37 cellular contexts compared by ENCODE assay signal in genomic region chr7:17481118-17481517, GRCh38.
A peak's percentile ranks its signal among the peaks of the same experiment; 100 is the strongest.
DNase-seq lines count a peak whose midpoint lies in the region; ATAC-seq, FAIRE-seq and TF ChIP-seq lines count a peak whose summit lies in the region.
"Had no signal": no experiment of that assay in that cellular context is flagged by ENCODE, and none has a peak within 500 bp of the region (broad histone marks: within the 10 kb centered on the region; RNA-seq: fewer than 3 reads in every experiment).

No MANE protein-coding gene starts in this region.

- TF ChIP-seq POLR2A in HepG2 (IDR thresholded peaks at IDR 0.05; ENCODE audit: insufficient read depth in 1 of 2, low read depth in 2 of 2, low read length in 2 of 2) (no peak), right lobe of liver (IDR thresholded peaks at IDR 0.05) (no peak), H54 (IDR thresholded peaks at IDR 0.05; ENCODE audit: low read depth, low read length) (no peak), tibial nerve (IDR thresholded peaks at IDR 0.05) (no peak)

- no peak overlapping the region for H2AFZ ChIP-seq in HepG2 (ENCODE audit: low read length)

- H3K36me3 ChIP-seq in HepG2 (replicated peaks in 1 of 2; ENCODE audit: control insufficient read depth in 1 of 2, insufficient read depth in 2 of 2, low read length in 2 of 2) = no peaks in the 10 kb centered on the region
- no peaks in the 10 kb centered on the region for H3K36me3 ChIP-seq in right lobe of liver
- H3K36me3 ChIP-seq in tibial nerve = no peaks in the 10 kb centered on the region
- H3K36me3 ChIP-seq: BE2C; BLaER1; BLaER1 treated with 17β-estradiol and CSF1 and Interleukin-3, amounts not matched to agents 10 nM and 100 nM had no signal

- peaks cover 13% of the 10 kb centered on the region; the same call in 1 of the 2 replicates for H3K4me1 ChIP-seq in HepG2 (ENCODE audit: insufficient read depth, low read length)
- H3K4me1 ChIP-seq in right lobe of liver = peaks cover 0 to under 1% (median 0%) of the 10 kb centered on the region in 4 donors
- peaks cover 0 to 25% (median 11%) of the 10 kb centered on the region in 4 donors for H3K4me1 ChIP-seq in tibial nerve
- H3K4me1 ChIP-seq: A549; BE2C; BLaER1; BLaER1 treated with 17β-estradiol and CSF1 and Interleukin-3, amounts not matched to agents 10 nM and 100 nM; Caco-2 had no signal

- H3K9me3 ChIP-seq in HepG2 (ENCODE audit: low read length) (no peaks in the 10 kb centered on the region), right lobe of liver (no peaks in the 10 kb centered on the region), tibial nerve (no peaks in the 10 kb centered on the region)
- H3K9me3 ChIP-seq: A549, BE2C, BLaER1, Caco-2 had no signal

- H4K20me1 ChIP-seq in HepG2 (ENCODE audit: insufficient read depth, low read length) = no peaks in the 10 kb centered on the region
- H4K20me1 ChIP-seq: BLaER1; BLaER1 treated with 17β-estradiol and CSF1 and Interleukin-3, amounts not matched to agents 10 nM and 100 nM had no signal

- POLR2A ChIA-PET in HepG2 (lab: Yijun Ruan, JAX) = no interaction called here

- 68% methylated on average over 2 of the region's 2 CpGs for WGBS in HepG2 (ENCODE audit: low lambda C conversion rate)
- WGBS in right lobe of liver (ENCODE audit: insufficient coverage, low coverage, low lambda C conversion rate, missing lambda C conversion rate) = 94% methylated on average over 2 of the region's 2 CpGs
- 37 to 48% methylated on average over 2 of the region's 2 CpGs for WGBS in tibial nerve, 2 donors

- intact Hi-C loops in HepG2 (cut with micrococcal nuclease; ENCODE audit: unreplicated experiment) = no loop called here
- intact Hi-C loops in right lobe of liver (cut with DNase I) = no loop called here
- intact Hi-C loops in sciatic nerve (cut with DNase I) = no loop called here
- intact Hi-C loops in dorsolateral prefrontal cortex (cut with DNase I) = no loop called here

- H3K4me3 ChIP-seq in HepG2 (replicated peaks in 1 of 3; ENCODE audit: insufficient read depth in 1 of 3, low read depth in 2 of 3, low read length in 3 of 3) (no peak overlapping the region), right lobe of liver (no peak overlapping the region), tibial nerve (no peak overlapping the region), dorsolateral prefrontal cortex (no peak overlapping the region)
- H3K4me3 ChIP-seq: A549; BLaER1; BLaER1 treated with 17β-estradiol and CSF1 and Interleukin-3, amounts not matched to agents 10 nM and 100 nM had no signal

- TF ChIP-seq RAD21 in HepG2 (CRISPR knock-in tag; IDR thresholded peaks at IDR 0.05) = no peak

- FAIRE-seq in HepG2 (lab: Jason Lieb, UNC) = peak; percentile 59
- peak; percentile 57 for FAIRE-seq in H54 (lab: Jason Lieb, UNC)
- no peak for FAIRE-seq in HTR-8/SVneo (lab: Jason Lieb, UNC)
- FAIRE-seq: A204.1, A549, D721Med had no signal

- in situ Hi-C loops in HepG2 (cut with HindIII; ENCODE audit: extremely low pct_ligation_motif_present, low pct_unique_long_range_greater_than_20kb) = no loop called here

- peak; percentile 78 for ATAC-seq in HepG2
- ATAC-seq in right lobe of liver = no peak
- peak; percentile 36 for ATAC-seq in sciatic nerve
- ATAC-seq: A549; CD8-positive, alpha-beta T cell had no signal

- no peaks in the 10 kb centered on the region for H3K27me3 ChIP-seq in HepG2 (ENCODE audit: control insufficient read depth in 1 of 2, insufficient read depth in 2 of 2, low read length in 2 of 2)
- no peaks in the 10 kb centered on the region for H3K27me3 ChIP-seq in right lobe of liver
- H3K27me3 ChIP-seq in tibial nerve = no peaks in the 10 kb centered on the region
- no peaks in the 10 kb centered on the region for H3K27me3 ChIP-seq in dorsolateral prefrontal cortex
- H3K27me3 ChIP-seq: BE2C; BLaER1; BLaER1 treated with 17β-estradiol and CSF1 and Interleukin-3, amounts not matched to agents 10 nM and 100 nM had no signal

- BruUV-seq in HepG2 (replicated peaks; lab: Mats Ljungman, UMichigan) = no TSS peak

- H3K9me3 Mint-ChIP-seq in nephron progenitor cell = no peaks in the 10 kb centered on the region
- H3K9me3 Mint-ChIP-seq: CD4-positive, alpha-beta memory T cell; CD4-positive, alpha-beta T cell; CD4-positive, CD25-positive, alpha-beta regulatory T cell; CD8-positive, alpha-beta T cell had no signal

- DNase-seq in HepG2 (ENCODE audit: low spot score) (peak; percentile 46), right lobe of liver (no peak), H54 (ENCODE audit: insufficient read length, low spot score) (no peak), sciatic nerve (ENCODE audit: low spot score) (no peak), tibial nerve (ENCODE audit: low spot score in 2 of 2) (no peak), HTR-8/SVneo (ENCODE audit: insufficient read length, low spot score) (no peak), dorsolateral prefrontal cortex (no peak), nephron progenitor cell (no peak)
- DNase-seq: 8988T; ACHN; AML-193; BE2C; C1 segment of cervical spinal cord; Caco-2; Calu3; CD4-positive, alpha-beta memory T cell; CD4-positive, alpha-beta T cell; CD4-positive, CD25-positive, alpha-beta regulatory T cell; CD8-positive, alpha-beta memory T cell; CD8-positive, alpha-beta T cell; COR-L47; DMS 273 treated with DMSO at 0.1 percent for 48 hours; DMS153; DMS53; DMS79; DMS79 treated with DMSO at 0.1 percent for 48 hours; DND-41; EL had no signal

- H3K27ac Mint-ChIP-seq in nephron progenitor cell = no peak overlapping the region
- H3K27ac Mint-ChIP-seq: B cell; CD14-positive monocyte; CD4-positive, alpha-beta memory T cell; CD4-positive, alpha-beta T cell; CD4-positive, CD25-positive, alpha-beta regulatory T cell; CD8-positive, alpha-beta memory T cell; CD8-positive, alpha-beta T cell had no signal

- no peak overlapping the region for H3K9ac ChIP-seq in HepG2 (ENCODE audit: insufficient read depth, low read depth, low read length)
- H3K9ac ChIP-seq: BLaER1; BLaER1 treated with 17β-estradiol and CSF1 and Interleukin-3, amounts not matched to agents 10 nM and 100 nM had no signal

- no peak overlapping the region for H3K4me2 ChIP-seq in HepG2 (ENCODE audit: low read depth, low read length)
- H3K4me2 ChIP-seq: A549; BLaER1; BLaER1 treated with 17β-estradiol and CSF1 and Interleukin-3, amounts not matched to agents 10 nM and 100 nM had no signal

- no peak overlapping the region for H3K27ac ChIP-seq in HepG2 (ENCODE audit: extremely low read length, insufficient read depth, low read length)
- H3K27ac ChIP-seq in right lobe of liver = no peak overlapping the region
- H3K27ac ChIP-seq in tibial nerve = peak overlapping the region; percentile 32 to 85 (median 60)
- no peak overlapping the region for H3K27ac ChIP-seq in dorsolateral prefrontal cortex
- H3K27ac ChIP-seq: 22Rv1; A549; BLaER1; BLaER1 treated with 17β-estradiol and CSF1 and Interleukin-3, amounts not matched to agents 10 nM and 100 nM; C4-2B had no signal

- no peak overlapping the region for H3K4me3 Mint-ChIP-seq in nephron progenitor cell
- H3K4me3 Mint-ChIP-seq: B cell; CD14-positive monocyte; CD4-positive, alpha-beta memory T cell; CD4-positive, alpha-beta T cell; CD4-positive, CD25-positive, alpha-beta regulatory T cell; CD8-positive, alpha-beta memory T cell; CD8-positive, alpha-beta T cell had no signal

- no peaks in the 10 kb centered on the region for H3K27me3 Mint-ChIP-seq in nephron progenitor cell (ENCODE audit: low read depth, poor library complexity)
- H3K27me3 Mint-ChIP-seq: B cell; CD4-positive, alpha-beta memory T cell; CD4-positive, alpha-beta T cell; CD8-positive, alpha-beta memory T cell had no signal

- no peaks in the 10 kb centered on the region for H3K36me3 Mint-ChIP-seq in nephron progenitor cell (ENCODE audit: low read depth)
- H3K36me3 Mint-ChIP-seq: CD14-positive monocyte; CD4-positive, alpha-beta memory T cell; CD4-positive, CD25-positive, alpha-beta regulatory T cell; CD8-positive, alpha-beta memory T cell; CD8-positive, alpha-beta T cell had no signal

- H3K4me1 Mint-ChIP-seq in nephron progenitor cell = no peaks in the 10 kb centered on the region
- H3K4me1 Mint-ChIP-seq: B cell; CD14-positive monocyte; CD4-positive, alpha-beta memory T cell; CD4-positive, CD25-positive, alpha-beta regulatory T cell; CD8-positive, alpha-beta memory T cell had no signal

- no peaks in the 10 kb centered on the region for H3K79me2 ChIP-seq in HepG2 (ENCODE audit: insufficient read depth, low read length)

- TF ChIP-seq EP300 in HepG2 (IDR thresholded peaks at IDR 0.05; ENCODE audit: low read depth in 2 of 2, low read length in 2 of 2) = no peak
- TF ChIP-seq EP300 in HepG2 (CRISPR knock-in tag; IDR thresholded peaks at IDR 0.05; ENCODE audit: borderline replicate concordance) = no peak
- TF ChIP-seq EP300 in tibial nerve (IDR thresholded peaks at IDR 0.05) = no peak

- CTCF ChIA-PET in HepG2 (lab: Yijun Ruan, JAX; ENCODE audit: low intra/inter-chr PET ratio, low total read pairs) = no interaction called here

- no peak for TF ChIP-seq CTCF in HepG2 (CRISPR knock-in tag; IDR thresholded peaks at IDR 0.05)
- no peak for TF ChIP-seq CTCF in right lobe of liver (IDR thresholded peaks at IDR 0.05)
- no peak for TF ChIP-seq CTCF in tibial nerve (IDR thresholded peaks at IDR 0.05)
- TF ChIP-seq CTCF in dorsolateral prefrontal cortex (IDR thresholded peaks at IDR 0.05 in 54 of 56, conservative IDR thresholded peaks at IDR 0.05 in 2 of 56; ENCODE audit: low read depth in 1 of 56, partially characterized antibody in 56 of 56) = no peak
- TF ChIP-seq CTCF in nephron progenitor cell (IDR thresholded peaks at IDR 0.05) = no peak

TF ChIP-seq in HepG2, 621 proteins besides CTCF, POLR2A, EP300 and RAD21 (continues in another document):
- no peak for TF ChIP-seq RFXANK (CRISPR knock-in tag; IDR thresholded peaks at IDR 0.05)
- TF ChIP-seq NR2F2 (IDR thresholded peaks at IDR 0.05; ENCODE audit: borderline replicate concordance, low read depth) = peak; percentile 66; the same call in 1 of the 2 replicates
- peak; percentile 42; the same call in 1 of the 2 replicates for TF ChIP-seq HMG20A (CRISPR knock-in tag; IDR thresholded peaks at IDR 0.05; ENCODE audit: borderline replicate concordance)
- 0 out of 2 replicates have a peak, but pooled peaks have one; percentile 4 for TF ChIP-seq CEBPB (IDR thresholded peaks at IDR 0.05; ENCODE audit: borderline replicate concordance, low read depth, low read length)
- TF ChIP-seq SOX6 (IDR thresholded peaks at IDR 0.05) = no peak
- peak; percentile 70 for TF ChIP-seq SOX6 (CRISPR knock-in tag; IDR thresholded peaks at IDR 0.05)
- no peak for TF ChIP-seq JDP2 (CRISPR knock-in tag; IDR thresholded peaks at IDR 0.05; ENCODE audit: borderline replicate concordance)
- no peak for TF ChIP-seq ZNF879 (CRISPR knock-in tag; IDR thresholded peaks at IDR 0.05)
- no peak for TF ChIP-seq ZNF563 (CRISPR knock-in tag; IDR thresholded peaks at IDR 0.05)
- TF ChIP-seq PITX1 (CRISPR knock-in tag; IDR thresholded peaks at IDR 0.05) = no peak
- no peak for TF ChIP-seq PRMT3 (CRISPR knock-in tag; IDR thresholded peaks at IDR 0.05; ENCODE audit: borderline replicate concordance, low read depth)

Comparison
In these comparisons a context has a peak if more than half of its experiments do, and no peak if none do; other contexts are left out.
1. ATAC-seq: peak in HepG2 (single experiment) and sciatic nerve (single experiment); none in right lobe of liver (0 of 4).
2. H3K27ac ChIP-seq: peak in tibial nerve (4 of 4); none in HepG2 (single experiment), right lobe of liver (0 of 3) and dorsolateral prefrontal cortex (0 of 59).